In the genomic region with DNA sequence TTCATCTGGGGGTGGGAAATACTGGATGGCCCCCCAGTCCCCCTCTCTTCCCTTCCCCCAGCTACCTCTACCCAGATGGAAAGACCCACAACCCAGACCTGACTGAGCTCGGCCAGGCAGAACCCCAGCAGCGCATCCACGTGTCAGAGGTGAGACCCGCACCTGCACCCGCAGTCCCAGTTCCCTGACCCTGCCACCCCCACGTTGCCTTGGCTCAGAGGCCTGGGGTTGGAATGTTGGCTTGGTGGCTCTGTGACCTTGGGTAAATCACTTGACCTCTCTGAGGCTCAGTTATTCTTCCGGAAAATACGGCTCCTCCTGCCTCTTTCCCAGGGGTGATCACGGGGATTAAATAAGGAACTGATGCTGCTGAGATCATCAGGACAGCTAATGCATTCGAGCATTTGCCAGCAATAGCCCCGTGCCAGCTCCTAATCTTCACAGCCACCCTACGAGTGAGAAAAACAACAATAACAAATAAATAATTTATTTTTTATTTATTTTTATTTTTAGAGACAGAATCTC, we compare ENCODE assay signal across 23 cellular contexts. TPM values are rescaled to one million over a fixed set of nuclear protein-coding genes. Genes with fewer than 3 reads are reported as not detected.
"Had no signal": no experiment of that assay in that cellular context is flagged by ENCODE, and none has a peak within 500 bp of the region (broad histone marks: within the 10 kb centered on the region; RNA-seq: fewer than 3 reads in every experiment).

No MANE protein-coding gene starts in this region.

- ATAC-seq: activated CD4-positive, CD25-positive, alpha-beta regulatory T cell treated with anti-CD3 and anti-CD28 coated beads, Interleukin-2, amount 50 U/mL, for 24 hours; activated T-cell treated with anti-CD3 and anti-CD28 coated beads, Interleukin-2, amount 50 U/mL, for 72 hours; left lung; stimulated activated memory B cell treated with anti-CD40 and anti-IgM and Interleukin-4, amounts not matched to agents 10 μg/mL and 1 μg/mL and 100 μg/mL, for 72 hours had no signal

- H3K36me3 ChIP-seq: cardiac muscle cell, left lung, sigmoid colon, vagina had no signal

- DNase-seq: activated CD4-positive, alpha-beta memory T cell treated with anti-CD3 and anti-CD28 coated beads, Interleukin-2, amount 10 ng/mL, durations not matched to agents 7 days and 5 days; activated CD4-positive, alpha-beta T cell treated with anti-CD3 and anti-CD28 coated beads, Interleukin-2, amount 10 ng/mL, durations not matched to agents 24 days and 14 days; activated effector memory CD4-positive, alpha-beta T cell treated with Interleukin-2 at 50 U/mL for 16 hours; activated naive CD4-positive, alpha-beta T cell treated with anti-CD3 and anti-CD28 coated beads for 36 hours; activated T-cell treated with anti-CD3 and anti-CD28 coated beads, Interleukin-2, amount 50 U/mL, for 72 hours; cortex of kidney; kidney; left lung; naive B cell; sigmoid colon; stimulated activated CD4-positive, alpha-beta T cell treated with anti-CD3 and anti-CD28 coated beads, Interleukin-15, amount 100 ng/mL, for 24 hours; T1000; testis; trophoblast cell had no signal

- H3K4me3 ChIP-seq: cardiac muscle cell, left lung, lung, sigmoid colon, smooth muscle cell, testis, vagina had no signal

- H3K4me2 ChIP-seq: smooth muscle cell had no signal

- FAIRE-seq: kidney had no signal

- H3K4me1 ChIP-seq: left lung, sigmoid colon, testis, vagina had no signal

- H3K27ac ChIP-seq: cardiac muscle cell, epithelial cell of prostate, left lung, sigmoid colon, testis, vagina had no signal

- H3K9me3 ChIP-seq: left lung, sigmoid colon, testis, vagina had no signal

- H3K27me3 ChIP-seq: cardiac muscle cell, left lung, sigmoid colon, testis, vagina had no signal

RNA-seq across cellular contexts. Expression of a gene that starts 12.3 kb away (rescaled TPM):
- total RNA-seq: activated CD4-positive, alpha-beta memory T cell treated with anti-CD3 and anti-CD28 coated beads, Interleukin-2, amount 10 ng/mL, durations not matched to agents 7 days and 5 days; activated CD4-positive, alpha-beta T cell treated with anti-CD3 and anti-CD28 coated beads, Interleukin-2, amount 10 ng/mL, durations not matched to agents 24 days and 14 days; activated naive CD4-positive, alpha-beta T cell treated with anti-CD3 and anti-CD28 coated beads for 36 hours; activated T-cell treated with anti-CD3 and anti-CD28 coated beads, Interleukin-2, amount 50 U/mL, for 72 hours; cardiac muscle cell; mesenteric fat pad; sigmoid colon had no signal
- polyA plus RNA-seq: neural cell had no signal

RNA-seq across cellular contexts. Expression of a gene that starts 18.9 kb away (rescaled TPM):
- total RNA-seq: activated CD4-positive, alpha-beta memory T cell treated with anti-CD3 and anti-CD28 coated beads, Interleukin-2, amount 10 ng/mL, durations not matched to agents 7 days and 5 days; activated CD4-positive, alpha-beta T cell treated with anti-CD3 and anti-CD28 coated beads, Interleukin-2, amount 10 ng/mL, durations not matched to agents 24 days and 14 days; activated naive CD4-positive, alpha-beta T cell treated with anti-CD3 and anti-CD28 coated beads for 36 hours had no signal
